ENCODE assay signal across 25 cellular contexts in the genomic region with DNA sequence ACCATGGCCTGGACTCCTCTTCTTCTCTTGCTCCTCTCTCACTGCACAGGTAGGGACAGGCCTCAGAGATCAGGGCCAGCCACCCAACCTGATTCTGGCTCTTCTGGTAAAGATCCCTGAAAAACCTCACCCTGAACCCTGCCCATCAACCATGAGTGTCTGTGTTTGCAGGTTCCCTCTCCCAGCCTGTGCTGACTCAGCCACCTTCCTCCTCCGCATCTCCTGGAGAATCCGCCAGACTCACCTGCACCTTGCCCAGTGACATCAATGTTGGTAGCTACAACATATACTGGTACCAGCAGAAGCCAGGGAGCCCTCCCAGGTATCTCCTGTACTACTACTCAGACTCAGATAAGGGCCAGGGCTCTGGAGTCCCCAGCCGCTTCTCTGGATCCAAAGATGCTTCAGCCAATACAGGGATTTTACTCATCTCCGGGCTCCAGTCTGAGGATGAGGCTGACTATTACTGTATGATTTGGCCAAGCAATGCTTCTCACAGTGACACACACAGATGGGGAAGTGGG.
"Had no signal": no experiment of that assay in that cellular context is flagged by ENCODE, and none has a peak within 500 bp of the region (broad histone marks: within the 10 kb centered on the region; RNA-seq: fewer than 3 reads in every experiment).

No MANE protein-coding gene starts in this region.

- H3K36me3 ChIP-seq: breast epithelium had no signal

- H3K36me3 Mint-ChIP-seq: activated CD4-positive, alpha-beta memory T cell treated with anti-CD3 and anti-CD28 coated beads for 36 hours; activated naive CD4-positive, alpha-beta T cell treated with anti-CD3 and anti-CD28 coated beads, Interleukin-2, amount 10 ng/mL, durations not matched to agents 7 days and 5 days; activated naive CD8-positive, alpha-beta T cell treated with anti-CD3 and anti-CD28 coated beads for 36 hours had no signal

- H3K4me3 Mint-ChIP-seq: activated CD4-positive, alpha-beta memory T cell treated with anti-CD3 and anti-CD28 coated beads for 36 hours; activated CD4-positive, alpha-beta T cell treated with anti-CD3 and anti-CD28 coated beads, Interleukin-2, amount 10 ng/mL, durations not matched to agents 7 days and 5 days; activated naive CD4-positive, alpha-beta T cell treated with anti-CD3 and anti-CD28 coated beads, Interleukin-2, amount 10 ng/mL, durations not matched to agents 7 days and 5 days; activated naive CD8-positive, alpha-beta T cell treated with anti-CD3 and anti-CD28 coated beads for 36 hours had no signal

- DNase-seq: activated CD4-positive, alpha-beta memory T cell treated with anti-CD3 and anti-CD28 coated beads for 36 hours; activated CD4-positive, alpha-beta T cell treated with anti-CD3 and anti-CD28 coated beads, Interleukin-2, amount 10 ng/mL, durations not matched to agents 7 days and 5 days; activated CD4-positive, CD25-positive, alpha-beta regulatory T cell; activated CD8-positive, alpha-beta memory T cell treated with anti-CD3 and anti-CD28 coated beads for 24 hours; activated gamma-delta T cell treated with Interleukin-2 at 50 U/mL for 16 hours; activated naive CD4-positive, alpha-beta T cell treated with anti-CD3 and anti-CD28 coated beads, Interleukin-2, amount 10 ng/mL, durations not matched to agents 7 days and 5 days; activated naive CD8-positive, alpha-beta T cell treated with anti-CD3 and anti-CD28 coated beads for 36 hours; activated T-cell treated with anti-CD3 and anti-CD28 coated beads, Interleukin-2, amount 50 U/mL, for 48 hours; anterior cingulate cortex; Kasumi-1; KBM-7; NCI-H1105 treated with DMSO at 0.1 percent for 48 hours; NCI-H1436 treated with DMSO at 0.1 percent for 48 hours; NCI-H187; NCI-H2081; NCI-H510A treated with DMSO at 0.1 percent for 48 hours; NCI-H69; NK-92 treated with Interleukin-12 subunit alpha and Interleukin-12 subunit beta, amount 100 ng/mL, for 24 hours; PC-9; SHP77 treated with DMSO at 0.1 percent for 48 hours; T-helper 2 cell; T1000 had no signal

- H3K4me1 Mint-ChIP-seq: activated CD4-positive, alpha-beta T cell treated with anti-CD3 and anti-CD28 coated beads, Interleukin-2, amount 10 ng/mL, durations not matched to agents 7 days and 5 days; activated naive CD4-positive, alpha-beta T cell treated with anti-CD3 and anti-CD28 coated beads, Interleukin-2, amount 10 ng/mL, durations not matched to agents 7 days and 5 days had no signal

- H3K27me3 ChIP-seq: breast epithelium had no signal

- H3K9me3 Mint-ChIP-seq: activated CD4-positive, alpha-beta memory T cell treated with anti-CD3 and anti-CD28 coated beads for 36 hours; activated CD4-positive, alpha-beta T cell treated with anti-CD3 and anti-CD28 coated beads, Interleukin-2, amount 10 ng/mL, durations not matched to agents 7 days and 5 days; activated naive CD4-positive, alpha-beta T cell treated with anti-CD3 and anti-CD28 coated beads, Interleukin-2, amount 10 ng/mL, durations not matched to agents 7 days and 5 days; activated naive CD8-positive, alpha-beta T cell treated with anti-CD3 and anti-CD28 coated beads for 36 hours; activated T-helper 2 cell treated with anti-CD3 and anti-CD28 coated beads, Interferon-gamma antibody, Interleukin-2, Interleukin-4, amounts not matched to agents 10 μg/mL and 5 μg/mL and 100 μg/mL, durations not matched to agents 14 hours and 24 hours and 36 hours had no signal

- FAIRE-seq: TTC549 had no signal

- H3K9me3 ChIP-seq: breast epithelium had no signal

- H3K4me3 ChIP-seq: breast epithelium, PC-9 had no signal

- H3K4me2 ChIP-seq: PC-9 had no signal

- H3K27ac Mint-ChIP-seq: activated CD4-positive, alpha-beta memory T cell treated with anti-CD3 and anti-CD28 coated beads for 36 hours; activated CD4-positive, alpha-beta T cell treated with anti-CD3 and anti-CD28 coated beads, Interleukin-2, amount 10 ng/mL, durations not matched to agents 7 days and 5 days; activated naive CD4-positive, alpha-beta T cell treated with anti-CD3 and anti-CD28 coated beads, Interleukin-2, amount 10 ng/mL, durations not matched to agents 7 days and 5 days; activated naive CD8-positive, alpha-beta T cell treated with anti-CD3 and anti-CD28 coated beads for 36 hours; activated T-helper 2 cell treated with anti-CD3 and anti-CD28 coated beads, Interferon-gamma antibody, Interleukin-2, Interleukin-4, amounts not matched to agents 10 μg/mL and 5 μg/mL and 100 μg/mL, durations not matched to agents 14 hours and 24 hours and 36 hours had no signal

- H3K27ac ChIP-seq: breast epithelium, PC-9 had no signal

- H3K4me1 ChIP-seq: breast epithelium had no signal

- H2AFZ ChIP-seq: PC-9 had no signal
